ENCODE assay signal across 14 cellular contexts in genomic region chr3:10557783-10558373, GRCh38. TPM values are rescaled to one million over a fixed set of nuclear protein-coding genes. Genes with fewer than 3 reads are reported as not detected.
DNase-seq lines count a peak whose midpoint lies in the region; ATAC-seq, FAIRE-seq and TF ChIP-seq lines count a peak whose summit lies in the region.
"Had no signal": no experiment of that assay in that cellular context is flagged by ENCODE, and none has a peak within 500 bp of the region (broad histone marks: within the 10 kb centered on the region; RNA-seq: fewer than 3 reads in every experiment).

No MANE protein-coding gene starts in this region.

- no peak overlapping the region for H3K27ac ChIP-seq in A549
- no peak overlapping the region for H3K27ac ChIP-seq in HEK293 (ENCODE audit: extremely low read depth, low read depth, low read length)
- H3K27ac ChIP-seq: left lung, VCaP had no signal

- POLR2A ChIA-PET in A549 (lab: Yijun Ruan, JAX), result no interaction called here
- POLR2A ChIA-PET in HEK293 (lab: Yijun Ruan, JAX), result no interaction called here
- POLR2A ChIA-PET in activated CD8-positive, alpha-beta T cell treated with anti-CD3 and anti-CD28 coated beads, Interleukin-2, amount 10 ng/mL, durations not matched to agents 7 days and 5 days (lab: Charles Lee), result no interaction called here

- ATAC-seq in A549, result peak; percentile 81 to 83
- peak; percentile 42 for ATAC-seq in activated CD8-positive, alpha-beta T cell treated with anti-CD3 and anti-CD28 coated beads, Interleukin-2, amount 10 ng/mL, durations not matched to agents 7 days and 5 days
- ATAC-seq: left lung had no signal

- CTCF ChIA-PET in A549 (lab: Yijun Ruan, JAX), result interaction anchor here (0.8 to 1.6 kb wide), 2 partner anchors 11 to 13 kb away, joined by 3 to 5 read pairs; no protein-coding TSS in a partner anchor
- CTCF ChIA-PET in HEK293 (lab: Yijun Ruan, JAX), result no interaction called here
- CTCF ChIA-PET in activated CD8-positive, alpha-beta T cell treated with anti-CD3 and anti-CD28 coated beads, Interleukin-2, amount 10 ng/mL, durations not matched to agents 7 days and 5 days (lab: Charles Lee), result interaction anchor here (0.9 kb wide), 1 partner anchor 182 kb away, joined by 3 read pairs; no protein-coding TSS in a partner anchor

- no peaks in the 10 kb centered on the region for H3K4me1 ChIP-seq in A549
- H3K4me1 ChIP-seq in HEK293 (ENCODE audit: control insufficient read depth, insufficient read depth, low read length), result no peaks in the 10 kb centered on the region
- H3K4me1 ChIP-seq: left lung had no signal

- no peaks in the 10 kb centered on the region for H3K9me3 Mint-ChIP-seq in activated CD8-positive, alpha-beta T cell treated with anti-CD3 and anti-CD28 coated beads, Interleukin-2, amount 10 ng/mL, durations not matched to agents 7 days and 5 days (ENCODE audit: insufficient read depth)

- peak; percentile 27 to 38 for DNase-seq in A549 (ENCODE audit: low read depth in 1 of 2, low spot score in 1 of 2)
- DNase-seq in activated CD8-positive, alpha-beta T cell treated with anti-CD3 and anti-CD28 coated beads, Interleukin-2, amount 10 ng/mL, durations not matched to agents 7 days and 5 days, result peak; percentile 20
- DNase-seq in glomerular visceral epithelial cell (ENCODE audit: extremely low spot score), result peak; percentile 8
- no peak for DNase-seq in NCI-H510A treated with DMSO at 0.1 percent for 48 hours (lab: John Stamatoyannopoulos, UW)
- DNase-seq in GOT3 (lab: John Stamatoyannopoulos, UW), result no peak
- no peak for DNase-seq in NCI-H146 treated with DMSO at 0.1 percent for 48 hours (lab: John Stamatoyannopoulos, UW; ENCODE audit: unreplicated experiment)
- DNase-seq in inferior parietal cortex (ENCODE audit: extremely low spot score), result no peak
- DNase-seq: activated naive CD4-positive, alpha-beta T cell treated with Interleukin-2 at 50 U/mL for 16 hours; erythroblast; left lung had no signal

- no peaks in the 10 kb centered on the region for H3K9me3 ChIP-seq in A549
- H3K9me3 ChIP-seq in HEK293 (ENCODE audit: control insufficient read depth, insufficient read depth, low read depth, low read length), result no peaks in the 10 kb centered on the region
- H3K9me3 ChIP-seq: left lung had no signal

- no peak for FAIRE-seq in A549 (lab: Jason Lieb, UNC)

- H3K36me3 Mint-ChIP-seq in activated CD8-positive, alpha-beta T cell treated with anti-CD3 and anti-CD28 coated beads, Interleukin-2, amount 10 ng/mL, durations not matched to agents 7 days and 5 days (ENCODE audit: low read depth), result no peaks in the 10 kb centered on the region
- H3K36me3 Mint-ChIP-seq: CD14-positive monocyte had no signal

- TF ChIP-seq CTCF in A549 (IDR thresholded peaks at IDR 0.05) (no peak), HEK293 (tag by site-specific recombination; IDR thresholded peaks at IDR 0.05) (no peak)

- peaks cover 14% of the 10 kb centered on the region for H3K27me3 Mint-ChIP-seq in activated CD8-positive, alpha-beta T cell treated with anti-CD3 and anti-CD28 coated beads, Interleukin-2, amount 10 ng/mL, durations not matched to agents 7 days and 5 days (ENCODE audit: low read depth)

- TF ChIP-seq RAD21 in A549 (conservative IDR thresholded peaks at IDR 0.05 in 1 of 2, IDR thresholded peaks at IDR 0.05 in 1 of 2), result no peak

- no peak for TF ChIP-seq EP300 in A549 (IDR thresholded peaks at IDR 0.05)

- H3K27ac Mint-ChIP-seq in activated CD8-positive, alpha-beta T cell treated with anti-CD3 and anti-CD28 coated beads, Interleukin-2, amount 10 ng/mL, durations not matched to agents 7 days and 5 days, result no peak overlapping the region

- no peaks in the 10 kb centered on the region for H3K36me3 ChIP-seq in HEK293 (ENCODE audit: control insufficient read depth in 2 of 2, insufficient read depth in 1 of 2, low read length in 2 of 2)
- H3K36me3 ChIP-seq: left lung had no signal

- 14% methylated on average over 4 of the region's 5 CpGs for WGBS in A549 (ENCODE audit: missing lambda C conversion rate)

- H3K4me2 ChIP-seq in A549, result no peak overlapping the region

- no peak overlapping the region for H3K4me3 ChIP-seq in A549
- no peak overlapping the region for H3K4me3 ChIP-seq in HEK293 (ENCODE audit: low read depth, low read length)
- H3K4me3 ChIP-seq: left lung had no signal

- no peak for TF ChIP-seq POLR2A in A549 (IDR thresholded peaks at IDR 0.05; ENCODE audit: low read length)

- H3K4me3 Mint-ChIP-seq in activated CD8-positive, alpha-beta T cell treated with anti-CD3 and anti-CD28 coated beads, Interleukin-2, amount 10 ng/mL, durations not matched to agents 7 days and 5 days, result no peak overlapping the region
- H3K4me3 Mint-ChIP-seq: CD14-positive monocyte had no signal

- peaks cover 11% of the 10 kb centered on the region for H3K4me1 Mint-ChIP-seq in activated CD8-positive, alpha-beta T cell treated with anti-CD3 and anti-CD28 coated beads, Interleukin-2, amount 10 ng/mL, durations not matched to agents 7 days and 5 days (ENCODE audit: low read depth)

TF ChIP-seq in A549, 52 proteins besides CTCF, POLR2A, EP300 and RAD21:
- no peak for TF ChIP-seq CEBPB (IDR thresholded peaks at IDR 0.05)
- TF ChIP-seq ZFP36 (IDR thresholded peaks at IDR 0.05; ENCODE audit: borderline replicate concordance, partially characterized antibody), result no peak
- TF ChIP-seq, protein P1, sequence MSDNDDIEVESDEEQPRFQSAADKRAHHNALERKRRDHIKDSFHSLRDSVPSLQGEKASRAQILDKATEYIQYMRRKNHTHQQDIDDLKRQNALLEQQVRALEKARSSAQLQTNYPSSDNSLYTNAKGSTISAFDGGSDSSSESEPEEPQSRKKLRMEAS (IDR thresholded peaks at IDR 0.05), result no peak
- TF ChIP-seq FOSL2 (IDR thresholded peaks at IDR 0.05), result no peak
- TF ChIP-seq FOSL2 (CRISPR knock-in tag; IDR thresholded peaks at IDR 0.05), result peak; percentile 17; the same call in 1 of the 2 replicates
- no peak for TF ChIP-seq FOXS1 (CRISPR knock-in tag; IDR thresholded peaks at IDR 0.05)
TF ChIP-seq in A549: peak in this region for 1.

TF ChIP-seq in HEK293, 187 proteins besides CTCF, POLR2A, EP300 and RAD21:
- TF ChIP-seq PRDM10 (tag by site-specific recombination; IDR thresholded peaks at IDR 0.05), result 0 out of 2 replicates have a peak, but pooled peaks have one; percentile 39
- TF ChIP-seq, protein P2, sequence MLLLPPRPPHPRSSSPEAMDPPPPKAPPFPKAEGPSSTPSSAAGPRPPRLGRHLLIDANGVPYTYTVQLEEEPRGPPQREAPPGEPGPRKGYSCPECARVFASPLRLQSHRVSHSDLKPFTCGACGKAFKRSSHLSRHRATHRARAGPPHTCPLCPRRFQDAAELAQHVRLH (tag by site-specific recombination; IDR thresholded peaks at IDR 0.05), result no peak

RNA-seq across cellular contexts. Expression of gene ATP2B2, which starts 52.5 kb away (rescaled TPM):
- 0.04 and 0.08 TPM in 2 replicates for polyA plus RNA-seq in A549 (2011; rRNA removed)
- 0.01 TPM in 1 of 2 replicates, not detected in the other for polyA plus RNA-seq in A549 (2012; cell fraction: cytosol; rRNA removed)
- polyA plus RNA-seq in A549 (2012; cell fraction: nucleus; rRNA removed), result 0.02 TPM in 1 of 2 replicates, not detected in the other
- polyA plus RNA-seq in A549 (2017; fragmentation: RNase III; extraction: RNeasy Plus Mini Kit Qiagen cat#74134 plus additional on column Dnase treatment), result 0.03 to 0.05 TPM (median 0.03 TPM) in 3 replicates
- not detected in 2 replicates for polyA minus RNA-seq in A549 (2011; rRNA and poly(A)+ RNA removed)
- total RNA-seq in activated CD8-positive, alpha-beta T cell treated with anti-CD3 and anti-CD28 coated beads, Interleukin-2, amount 10 ng/mL, durations not matched to agents 7 days and 5 days, result not detected
- total RNA-seq: pulmonary artery endothelial cell had no signal
- polyA plus RNA-seq: CD14-positive monocyte had no signal

Comparison
In these comparisons a context has a peak if more than half of its experiments do, and no peak if none do; other contexts are left out.
1. DNase-seq: peak in A549 (2 of 2), activated CD8-positive, alpha-beta T cell treated with anti-CD3 and anti-CD28 coated beads, Interleukin-2, amount 10 ng/mL, durations not matched to agents 7 days and 5 days (single experiment) and glomerular visceral epithelial cell (single experiment); none in NCI-H510A treated with DMSO at 0.1 percent for 48 hours (single experiment), GOT3 (single experiment), NCI-H146 treated with DMSO at 0.1 percent for 48 hours (single experiment) and inferior parietal cortex (single experiment).